ENCODE assay signal across 9 cellular contexts in the genomic region with DNA sequence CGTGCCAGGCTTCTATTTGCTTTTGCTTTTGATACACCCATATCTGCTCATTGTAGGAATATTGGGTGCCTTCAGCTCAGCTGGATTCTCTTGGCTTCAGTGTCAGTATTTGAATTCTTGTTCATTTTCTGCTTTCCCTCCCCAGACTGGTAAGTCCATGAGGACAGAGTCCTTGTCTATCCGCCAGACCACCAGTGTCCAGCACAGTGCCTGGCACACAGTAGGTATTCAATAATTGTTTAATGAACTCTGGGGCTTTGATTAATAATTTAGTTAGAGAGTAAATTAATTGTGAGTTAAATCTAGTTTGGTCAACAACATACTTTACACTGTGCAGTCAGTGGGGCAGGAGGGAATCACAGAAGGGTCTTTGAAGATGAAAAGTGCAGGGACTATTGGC.
DNase-seq lines count a peak whose midpoint lies in the region; ATAC-seq and TF ChIP-seq lines count a peak whose summit lies in the region.
"Had no signal": no experiment of that assay in that cellular context is flagged by ENCODE, and none has a peak within 500 bp of the region (broad histone marks: within the 10 kb centered on the region; RNA-seq: fewer than 3 reads in every experiment).

No MANE protein-coding gene starts in this region.

- H3K4me1 Mint-ChIP-seq in T-cell, result peaks cover 7 to 18% (median 13%) of the 10 kb centered on the region in 3 donors

- H3K4me3 ChIP-seq in esophagus squamous epithelium (peak overlapping the region in 3 of 4 donors; percentile 44 to 84 (median 57)), gastrocnemius medialis (peak overlapping the region; percentile 53 to 82 (median 60))
- H3K4me3 ChIP-seq: SK-N-MC had no signal

- in situ Hi-C loops in gastrocnemius medialis (cut with MboI; ENCODE audit: low sequenced_read_pairs in 4 of 4), result loop anchor here in 3 of 4 donors (5.0 to 10.0 kb wide), 3 partner anchors 64 to 392 kb away; partner anchors contain the start of genes JUN (in 2 of the 3) and FGGY (in 1 of the 3)

- H3K9me3 ChIP-seq in ES-I3 (ENCODE audit: control insufficient read depth, insufficient read depth, low read length), result no peaks in the 10 kb centered on the region
- H3K9me3 ChIP-seq in esophagus squamous epithelium, result no peaks in the 10 kb centered on the region
- H3K9me3 ChIP-seq in gastrocnemius medialis, result no peaks in the 10 kb centered on the region

- 56 to 84% methylated on average over 2 of the region's 2 CpGs for WGBS in esophagus squamous epithelium, 2 donors

- POLR2A ChIA-PET in T-cell (lab: Charles Lee), result interaction anchor here in 1 of 2 donors (0.6 to 0.9 kb wide), 2 partner anchors 119 to 124 kb away, joined by 3 to 4 read pairs; partner anchors contain the start of gene JUN

- no peaks in the 10 kb centered on the region for H3K36me3 Mint-ChIP-seq in T-cell

- peak overlapping the region; percentile 65 to 84 (median 78) for H3K4me3 Mint-ChIP-seq in T-cell

- H3K9ac ChIP-seq in ES-I3 (ENCODE audit: low read depth, low read length), result 0 out of 2 replicates have a peak overlapping the region, but pooled peaks have one; percentile 63

- no peaks in the 10 kb centered on the region for H3K27me3 ChIP-seq in esophagus squamous epithelium
- H3K27me3 ChIP-seq in gastrocnemius medialis, result no peaks in the 10 kb centered on the region

- TF ChIP-seq POLR2A in esophagus squamous epithelium (IDR thresholded peaks at IDR 0.05) (no peak), gastrocnemius medialis (IDR thresholded peaks at IDR 0.05) (no peak)

- H3K4me1 ChIP-seq in ES-I3 (ENCODE audit: insufficient read depth, low read length), result peaks cover 3% of the 10 kb centered on the region
- H3K4me1 ChIP-seq in esophagus squamous epithelium, result peaks cover 7 to 56% (median 16%) of the 10 kb centered on the region in 3 donors
- peaks cover 51 to 59% of the 10 kb centered on the region in 2 donors for H3K4me1 ChIP-seq in gastrocnemius medialis

- no peaks in the 10 kb centered on the region for H3K27me3 Mint-ChIP-seq in T-cell

- no peaks in the 10 kb centered on the region for H3K9me3 Mint-ChIP-seq in T-cell

- ATAC-seq in T-cell (replicated peaks in 1 of 4) (no peak), gastrocnemius medialis (no peak)

- TF ChIP-seq CTCF in esophagus squamous epithelium (IDR thresholded peaks at IDR 0.05) (no peak), gastrocnemius medialis (IDR thresholded peaks at IDR 0.05 in 4 of 5, conservative IDR thresholded peaks at IDR 0.05 in 1 of 5) (no peak)

- intact Hi-C loops in esophagus squamous epithelium (cut with DNase I) (no loop called here), gastrocnemius medialis (cut with DNase I; ENCODE audit: low total_unique reads) (loop anchor here (1.0 to 5.0 kb wide), 5 partner anchors 64 to 794 kb away; partner anchors contain the start of gene JUN), head of caudate nucleus (cut with DNase I) (loop anchor here (2.0 kb wide), 1 partner anchor 118 kb away; the partner anchor contains the start of gene JUN)

- DNase-seq in T-cell, result no peak
- no peak for DNase-seq in esophagus squamous epithelium (lab: John Stamatoyannopoulos, UW)
- no peak for DNase-seq in gastrocnemius medialis
- no peak for DNase-seq in AG08396 (ENCODE audit: low spot score)
- DNase-seq in islet precursor cell, result no peak
- no peak for DNase-seq in NCI-H1092 (lab: John Stamatoyannopoulos, UW)
- no peak for DNase-seq in head of caudate nucleus

- peak overlapping the region; percentile 92 to 99 (median 96) for H3K27ac ChIP-seq in esophagus squamous epithelium
- H3K27ac ChIP-seq in gastrocnemius medialis, result peak overlapping the region; percentile 94 to 100 (median 94)
- H3K27ac ChIP-seq: SK-N-MC had no signal

- H3K36me3 ChIP-seq in ES-I3 (ENCODE audit: insufficient read depth, low read length) (no peaks in the 10 kb centered on the region), esophagus squamous epithelium (no peaks in the 10 kb centered on the region), gastrocnemius medialis (no peaks in the 10 kb centered on the region)

- H3K27ac Mint-ChIP-seq in T-cell, result peak overlapping the region; percentile 40 to 45

- CTCF ChIA-PET in T-cell (lab: Charles Lee), result interaction anchor here in 1 of 2 donors (0.6 kb wide), 1 partner anchor 138 kb away, joined by 3 read pairs; no protein-coding TSS in a partner anchor
